Comparison of ENCODE assay signal across 20 cellular contexts in genomic region chr2:150138587-150138986, GRCh38.
A peak's percentile ranks its signal among the peaks of the same experiment; 100 is the strongest.
DNase-seq lines count a peak whose midpoint lies in the region; ATAC-seq and TF ChIP-seq lines count a peak whose summit lies in the region.
"Had no signal": no experiment of that assay in that cellular context is flagged by ENCODE, and none has a peak within 500 bp of the region (broad histone marks: within the 10 kb centered on the region; RNA-seq: fewer than 3 reads in every experiment).

No MANE protein-coding gene starts in this region.

- DNase-seq in NCI-H1694 (lab: John Stamatoyannopoulos, UW) (peak; percentile 9), NCI-H1694 treated with DMSO at 0.1 percent for 48 hours (lab: John Stamatoyannopoulos, UW) (no peak), IMR-90 (no peak), RPMI7951 (ENCODE audit: low read depth) (peak; percentile 33), mesothelial cell of epicardium (ENCODE audit: low spot score in 2 of 2, unreplicated experiment in 2 of 2) (no peak), iPS-NIHi7 (ENCODE audit: extremely low spot score) (no peak), suprapubic skin (ENCODE audit: low spot score in 2 of 2) (no peak)
- DNase-seq: 8988T; Caco-2; CD4-positive, alpha-beta T cell; DMS53; HFFc6; KBM-7; NCI-H1105; NCI-H2107; NCI-H510A; NCI-H774 had no signal

- H3K4me2 ChIP-seq in IMR-90 (ENCODE audit: low read depth, low read length), result no peak overlapping the region

- no peak for ATAC-seq in IMR-90 (ENCODE audit: low read depth)
- no peak for ATAC-seq in GM21619 (IDR thresholded peaks at IDR 0.05; ENCODE audit: unreplicated experiment)

- BruUV-seq in IMR-90 (replicated peaks; lab: Mats Ljungman, UMichigan), result no TSS peak

- 100% methylated on average over 2 of the region's 4 CpGs; no CpG with 5 or more reads in 1 of the 2 experiments for WGBS in IMR-90 (ENCODE audit: extremely low coverage in 2 of 2, insufficient read length in 1 of 2), 2 experiments
- WGBS in suprapubic skin, result 77% methylated on average over 4 of the region's 4 CpGs

- H2AK9ac ChIP-seq in IMR-90 (replicated peaks; ENCODE audit: low read depth, low read length, poor library complexity), result no peak overlapping the region

- no peaks in the 10 kb centered on the region for H3K9me3 ChIP-seq in IMR-90 (ENCODE audit: control insufficient read depth, insufficient read depth, low read length)
- H3K9me3 ChIP-seq in suprapubic skin, result no peaks in the 10 kb centered on the region
- H3K9me3 ChIP-seq: Caco-2 had no signal

- no peak overlapping the region for H3K18ac ChIP-seq in IMR-90 (ENCODE audit: low read depth, low read length)

- H3K14ac ChIP-seq in IMR-90 (replicated peaks; ENCODE audit: low read depth, low read length), result no peak overlapping the region; the same call in 1 of the 2 replicates

- TF ChIP-seq EP300 in suprapubic skin (IDR thresholded peaks at IDR 0.05), result no peak

- peaks cover 79% of the 10 kb centered on the region for H3K4me1 Mint-ChIP-seq in mesothelial cell of epicardium
- H3K4me1 Mint-ChIP-seq: B cell had no signal

- H3K36me3 ChIP-seq in IMR-90 (ENCODE audit: control insufficient read depth, insufficient read depth, low read length) (no peaks in the 10 kb centered on the region), suprapubic skin (no peaks in the 10 kb centered on the region)

- H3K9me1 ChIP-seq in IMR-90 (ENCODE audit: insufficient read depth, low read length), result peaks cover 6% of the 10 kb centered on the region

- peaks cover 3% of the 10 kb centered on the region for H3K9me3 Mint-ChIP-seq in mesothelial cell of epicardium
- H3K9me3 Mint-ChIP-seq: HFFc6 had no signal

- H4K8ac ChIP-seq in IMR-90 (ENCODE audit: low read depth in 2 of 2, low read length in 2 of 2), result no peak overlapping the region

- no peak for TF ChIP-seq RAD21 in IMR-90 (IDR thresholded peaks at IDR 0.05; ENCODE audit: low read length)

- H3K79me1 ChIP-seq in IMR-90 (ENCODE audit: low read depth in 1 of 2, low read length in 2 of 2), result no peaks in the 10 kb centered on the region

- H2BK120ac ChIP-seq in IMR-90 (ENCODE audit: low read depth, low read length), result peak overlapping the region; percentile 43; the same call in 1 of the 2 replicates

- intact Hi-C loops in IMR-90 (cut with micrococcal nuclease), result loop anchor here (10.0 kb wide), 1 partner anchor 326 kb away; no protein-coding TSS in a partner anchor

- dilution Hi-C loops in IMR-90 (cut with HindIII; ENCODE audit: low sequenced_read_pairs, unreplicated experiment), result no loop called here

- H3K23ac ChIP-seq in IMR-90 (ENCODE audit: low read depth, low read length), result no peak overlapping the region

- TF ChIP-seq CTCF in IMR-90 (conservative IDR thresholded peaks at IDR 0.05; ENCODE audit: low read depth, low read length), result no peak
- no peak for TF ChIP-seq CTCF in mesothelial cell of epicardium (IDR thresholded peaks at IDR 0.05; ENCODE audit: unreplicated experiment)
- TF ChIP-seq CTCF in suprapubic skin (IDR thresholded peaks at IDR 0.05), result no peak

- peak overlapping the region; percentile 60 for H3K27ac Mint-ChIP-seq in mesothelial cell of epicardium
- H3K27ac Mint-ChIP-seq: B cell; CD4-positive, alpha-beta T cell; HFFc6 had no signal

- no peak for TF ChIP-seq POLR2A in IMR-90 (IDR thresholded peaks at IDR 0.05; ENCODE audit: low read depth, low read length)
- TF ChIP-seq POLR2A in suprapubic skin (IDR thresholded peaks at IDR 0.05), result no peak

- H4K20me1 ChIP-seq in IMR-90 (ENCODE audit: insufficient read depth, low read length), result no peaks in the 10 kb centered on the region; the same call in 1 of the 2 replicates

- H3K27me3 Mint-ChIP-seq in mesothelial cell of epicardium (ENCODE audit: low read depth), result no peaks in the 10 kb centered on the region
- H3K27me3 Mint-ChIP-seq: B cell; CD4-positive, alpha-beta T cell had no signal

- no peak overlapping the region for H3K4me3 ChIP-seq in IMR-90 (ENCODE audit: insufficient read depth, low read depth, low read length)
- no peak overlapping the region for H3K4me3 ChIP-seq in suprapubic skin

- CTCF ChIA-PET in IMR-90 (lab: Yijun Ruan, JAX), result no interaction called here

- no peak overlapping the region for H3K27ac ChIP-seq in IMR-90 (ENCODE audit: insufficient read depth, low read length)
- no peak overlapping the region for H3K27ac ChIP-seq in suprapubic skin
- H3K27ac ChIP-seq: RWPE1 had no signal

- no peak overlapping the region for H4K5ac ChIP-seq in IMR-90 (ENCODE audit: low read depth, low read length)

- H3K27me3 ChIP-seq in IMR-90 (ENCODE audit: control insufficient read depth, insufficient read depth, low read length) (no peaks in the 10 kb centered on the region), suprapubic skin (no peaks in the 10 kb centered on the region)

- H3K4me1 ChIP-seq in IMR-90 (ENCODE audit: control insufficient read depth, insufficient read depth, low read length) (peaks cover 11% of the 10 kb centered on the region), suprapubic skin (peaks cover 25% of the 10 kb centered on the region)

- no peak overlapping the region for H3K56ac ChIP-seq in IMR-90 (ENCODE audit: extremely low read depth, insufficient read depth, low read length)

- peak overlapping the region; percentile 45; the same call in 1 of the 3 replicates for H2BK15ac ChIP-seq in IMR-90 (ENCODE audit: low read depth, low read length)

- no peak overlapping the region for H2BK5ac ChIP-seq in IMR-90 (ENCODE audit: low read depth, low read length, poor library complexity, severe bottlenecking)

- H3K4ac ChIP-seq in IMR-90 (ENCODE audit: low read depth, low read length), result 0 out of 2 replicates have a peak overlapping the region, but pooled peaks have one; percentile 41

- no peak overlapping the region for H3K9ac ChIP-seq in IMR-90 (ENCODE audit: low read depth, low read length)

- no peak overlapping the region for H3K4me3 Mint-ChIP-seq in mesothelial cell of epicardium
- H3K4me3 Mint-ChIP-seq: B cell; CD4-positive, alpha-beta T cell; HFFc6 had no signal

- no peak overlapping the region for H2AFZ ChIP-seq in IMR-90 (replicated peaks; ENCODE audit: low read length, poor library complexity)

- in situ Hi-C loops in IMR-90 (cut with MboI; ENCODE audit: low sequenced_read_pairs), result loop anchor here (25.0 kb wide), 2 partner anchors 324 to 1099 kb away; no protein-coding TSS in a partner anchor

- POLR2A ChIA-PET in IMR-90 (lab: Charles Lee; ENCODE audit: unreplicated experiment), result no interaction called here

- H4K91ac ChIP-seq in IMR-90 (ENCODE audit: insufficient read depth, low read depth, low read length), result no peak overlapping the region

- no peaks in the 10 kb centered on the region for H3K36me3 Mint-ChIP-seq in mesothelial cell of epicardium

- 0 out of 2 replicates have a peak overlapping the region, but pooled peaks have one; percentile 52 for H2AK5ac ChIP-seq in IMR-90 (ENCODE audit: low read depth, low read length)

- H2BK20ac ChIP-seq in IMR-90 (ENCODE audit: low read depth, low read length), result peak overlapping the region; percentile 57; the same call in 1 of the 2 replicates

TF ChIP-seq in IMR-90, 13 proteins besides CTCF, POLR2A, EP300 and RAD21:
- TF ChIP-seq NFE2L2 (IDR thresholded peaks at IDR 0.05; ENCODE audit: low read depth, low read length), result no peak
- no peak for TF ChIP-seq CHD1 (IDR thresholded peaks at IDR 0.05; ENCODE audit: low read depth, low read length)
- TF ChIP-seq RFX5 (IDR thresholded peaks at IDR 0.05; ENCODE audit: low read depth, low read length), result no peak
- no peak for TF ChIP-seq MAZ (IDR thresholded peaks at IDR 0.05; ENCODE audit: borderline replicate concordance, low read depth, low read length)
- no peak for TF ChIP-seq FOS (IDR thresholded peaks at IDR 0.05; ENCODE audit: low read depth, low read length)
- no peak for TF ChIP-seq MXI1 (IDR thresholded peaks at IDR 0.05; ENCODE audit: borderline replicate concordance, low read depth, low read length)
- TF ChIP-seq SMC3 (IDR thresholded peaks at IDR 0.05; ENCODE audit: low read depth, low read length), result no peak
- no peak for TF ChIP-seq BHLHE40 (IDR thresholded peaks at IDR 0.05; ENCODE audit: low read depth, low read length)
- TF ChIP-seq CEBPB (IDR thresholded peaks at IDR 0.05; ENCODE audit: low read depth, low read length), result no peak
- no peak for TF ChIP-seq ELK1 (IDR thresholded peaks at IDR 0.05; ENCODE audit: borderline replicate concordance, low read depth, low read length)
- TF ChIP-seq, protein P1, sequence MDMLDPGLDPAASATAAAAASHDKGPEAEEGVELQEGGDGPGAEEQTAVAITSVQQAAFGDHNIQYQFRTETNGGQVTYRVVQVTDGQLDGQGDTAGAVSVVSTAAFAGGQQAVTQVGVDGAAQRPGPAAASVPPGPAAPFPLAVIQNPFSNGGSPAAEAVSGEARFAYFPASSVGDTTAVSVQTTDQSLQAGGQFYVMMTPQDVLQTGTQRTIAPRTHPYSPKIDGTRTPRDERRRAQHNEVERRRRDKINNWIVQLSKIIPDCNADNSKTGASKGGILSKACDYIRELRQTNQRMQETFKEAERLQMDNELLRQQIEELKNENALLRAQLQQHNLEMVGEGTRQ (IDR thresholded peaks at IDR 0.05; ENCODE audit: low read depth, low read length), result no peak
- TF ChIP-seq MAFK (IDR thresholded peaks at IDR 0.05; ENCODE audit: low read depth, low read length), result no peak
- no peak for TF ChIP-seq RCOR1 (IDR thresholded peaks at IDR 0.05; ENCODE audit: insufficient replicate concordance, low read length)

Comparison
In these comparisons a context has a peak if more than half of its experiments do, and no peak if none do; other contexts are left out.
1. DNase-seq: peak in NCI-H1694 (single experiment) and RPMI7951 (single experiment); none in NCI-H1694 treated with DMSO at 0.1 percent for 48 hours (single experiment), IMR-90 (single experiment), mesothelial cell of epicardium (0 of 2), iPS-NIHi7 (single experiment) and suprapubic skin (0 of 2).